ENCODE assay signal across 8 cellular contexts in the genomic region with DNA sequence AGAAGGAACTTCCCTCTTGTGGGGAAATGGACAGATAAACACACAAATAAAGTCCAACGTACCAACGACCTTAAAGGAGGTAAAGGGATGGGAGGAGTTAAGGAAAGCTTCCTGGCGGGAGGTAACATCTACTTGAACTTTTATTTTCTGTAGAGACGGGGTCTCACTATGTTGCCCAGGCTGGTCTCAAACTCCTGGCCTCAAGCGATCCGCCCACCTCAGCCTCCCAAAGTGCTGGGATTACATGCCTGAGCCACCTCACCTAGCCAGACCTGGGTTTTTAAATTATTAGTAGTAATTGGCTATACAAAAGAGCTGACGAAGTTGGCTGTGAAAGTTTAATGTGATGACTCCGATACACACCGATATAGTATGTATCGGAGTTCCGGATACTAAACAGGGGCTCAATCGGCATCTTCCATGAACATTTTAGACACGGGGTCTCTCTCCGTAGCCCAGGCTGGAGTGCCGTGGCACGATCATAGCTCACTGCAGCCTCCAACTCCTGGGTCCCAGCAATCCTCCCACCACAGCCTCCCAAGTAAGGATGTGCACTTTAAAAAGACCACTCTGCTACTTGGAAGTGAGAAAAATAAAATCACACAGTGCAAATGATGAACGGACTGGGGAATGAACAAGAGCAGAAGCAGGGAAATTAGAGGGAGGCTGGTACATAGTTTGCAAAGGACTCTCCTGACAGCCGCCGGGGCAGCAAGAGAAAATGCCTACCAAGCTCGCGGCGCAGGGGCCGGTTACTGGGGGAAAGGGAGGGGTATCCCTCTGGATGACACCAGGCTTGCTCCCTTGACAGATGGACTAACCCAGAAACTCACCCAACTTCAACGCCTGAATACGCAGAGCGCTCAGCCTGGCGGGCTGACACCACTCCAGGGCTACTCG. TPM values are rescaled to one million over a fixed set of nuclear protein-coding genes. Genes with fewer than 3 reads are reported as not detected.
DNase-seq lines count a peak whose midpoint lies in the region; ATAC-seq and TF ChIP-seq lines count a peak whose summit lies in the region.

No MANE protein-coding gene starts in this region.

- H3K27me3 Mint-ChIP-seq in brain (peaks cover 4% of the 10 kb centered on the region), mesothelial cell of epicardium (ENCODE audit: low read depth) (no peaks in the 10 kb centered on the region)

- no peak for ATAC-seq in HG02763 (IDR thresholded peaks at IDR 0.05; ENCODE audit: unreplicated experiment)

- H3K36me3 Mint-ChIP-seq in brain (peaks cover 20% of the 10 kb centered on the region), mesothelial cell of epicardium (peaks cover 5% of the 10 kb centered on the region)

- H3K9me3 Mint-ChIP-seq in brain (peaks cover 0 to 2% (median 0%) of the 10 kb centered on the region in 5 experiments), mesothelial cell of epicardium (no peaks in the 10 kb centered on the region)

- TF ChIP-seq CTCF in 22Rv1 (IDR thresholded peaks at IDR 0.05) (no peak), brain (conservative IDR thresholded peaks at IDR 0.05) (no peak), mesothelial cell of epicardium (IDR thresholded peaks at IDR 0.05; ENCODE audit: unreplicated experiment) (no peak)

- peak overlapping the region; percentile 90 to 96 (median 94) for H3K4me3 Mint-ChIP-seq in brain
- peak overlapping the region; percentile 85 for H3K4me3 Mint-ChIP-seq in mesothelial cell of epicardium

- peak overlapping the region; percentile 75 to 91 (median 89) for H3K27ac Mint-ChIP-seq in brain
- H3K27ac Mint-ChIP-seq in mesothelial cell of epicardium, result peak overlapping the region; percentile 95

- H3K4me1 Mint-ChIP-seq in brain (peaks cover 44% of the 10 kb centered on the region), mesothelial cell of epicardium (peaks cover 17% of the 10 kb centered on the region)

- DNase-seq in HT-29 (ENCODE audit: low spot score) (peak; percentile 40), mesothelial cell of epicardium (ENCODE audit: low spot score in 2 of 2, unreplicated experiment in 2 of 2) (no peak), NCI-H2029 (lab: John Stamatoyannopoulos, UW) (no peak), NCI-H128 (lab: John Stamatoyannopoulos, UW; ENCODE audit: unreplicated experiment) (no peak), KG1 (lab: John Stamatoyannopoulos, UW) (no peak)

- H3K27ac ChIP-seq in 22Rv1, result peak overlapping the region; percentile 99

RNA-seq across cellular contexts. Expression of a gene that starts 1.0 kb away (rescaled TPM):
- total RNA-seq in HT-29 (2014; rRNA removed; shearing (Covaris generic)), result 65.4 and 71.0 TPM in 2 replicates
- 66.4 TPM for polyA plus RNA-seq in brain (ENCODE audit: insufficient read depth, low read depth, low replicate concordance)
- total RNA-seq in mesothelial cell of epicardium, result 38.2 to 42.5 TPM (median 40.4 TPM) in 3 replicates

RNA-seq across cellular contexts. Expression of a gene that starts 21.9 kb away (rescaled TPM):
- total RNA-seq in HT-29 (2014; rRNA removed; shearing (Covaris generic)), result 73.1 and 94.4 TPM in 2 replicates
- polyA plus RNA-seq in brain (ENCODE audit: insufficient read depth, low read depth, low replicate concordance), result 25.0 TPM
- 51.5 to 52.2 TPM (median 51.6 TPM) in 3 replicates for total RNA-seq in mesothelial cell of epicardium

RNA-seq across cellular contexts. Expression of a gene that starts 34.4 kb away (rescaled TPM):
- 49.9 and 51.9 TPM in 2 replicates for total RNA-seq in HT-29 (2014; rRNA removed; shearing (Covaris generic))
- polyA plus RNA-seq in brain (ENCODE audit: insufficient read depth, low read depth, low replicate concordance), result 61.2 TPM
- 74.8 to 77.8 TPM (median 76.9 TPM) in 3 replicates for total RNA-seq in mesothelial cell of epicardium
